In genomic region chr20:62067547-62068260, GRCh38 we compare ENCODE assay signal across 10 cellular contexts. TPM values are rescaled to one million over a fixed set of nuclear protein-coding genes. Genes with fewer than 3 reads are reported as not detected.
DNase-seq lines count a peak whose midpoint lies in the region; ATAC-seq and TF ChIP-seq lines count a peak whose summit lies in the region.
"Had no signal": no experiment of that assay in that cellular context is flagged by ENCODE, and none has a peak within 500 bp of the region (broad histone marks: within the 10 kb centered on the region; RNA-seq: fewer than 3 reads in every experiment).

No MANE protein-coding gene starts in this region.

- no peak overlapping the region for H3K27ac Mint-ChIP-seq in stimulated activated naive CD8-positive, alpha-beta T cell treated with anti-CD3 and anti-CD28 coated beads, Interleukin-15, Interleukin-2, amounts not matched to agents 100 ng/mL and 50 ng/mL, for 24 hours
- H3K27ac Mint-ChIP-seq in activated T-helper 17 cell treated with anti-CD3 and anti-CD28 coated beads, Interleukin-2, amount 50 U/mL, for 72 hours = no peak overlapping the region

- ATAC-seq in stimulated activated naive CD8-positive, alpha-beta T cell treated with anti-CD3 and anti-CD28 coated beads, Interleukin-15, Interleukin-2, amounts not matched to agents 100 U/mL and 50 U/mL, for 24 hours = no peak
- ATAC-seq in activated T-helper 17 cell treated with anti-CD3 and anti-CD28 coated beads, Interleukin-2, amount 50 U/mL, for 72 hours (replicated peaks) = no peak
- no peak for ATAC-seq in right lobe of liver

- H3K4me3 ChIP-seq in right lobe of liver (no peak overlapping the region), thyroid gland (replicated peaks in 1 of 3) (no peak overlapping the region), ascending aorta (no peak overlapping the region)

- H3K4me1 ChIP-seq in right lobe of liver (peaks cover 0 to 23% (median 5%) of the 10 kb centered on the region in 4 donors), thyroid gland (peaks cover 19 to 25% of the 10 kb centered on the region in 2 donors), ascending aorta (peaks cover 4 to 20% of the 10 kb centered on the region in 2 donors)

- H3K27ac ChIP-seq in right lobe of liver (peak overlapping the region in 1 of 3 donors; percentile 85), thyroid gland (peak overlapping the region in 1 of 3 donors; percentile 81), ascending aorta (peak overlapping the region in 1 of 2 donors; percentile 89)

- H3K27me3 ChIP-seq in right lobe of liver (no peaks in the 10 kb centered on the region), thyroid gland (no peaks in the 10 kb centered on the region), ascending aorta (no peaks in the 10 kb centered on the region)

- TF ChIP-seq POLR2A in right lobe of liver (IDR thresholded peaks at IDR 0.05) (no peak), thyroid gland (IDR thresholded peaks at IDR 0.05) (no peak)

- H3K4me3 Mint-ChIP-seq in stimulated activated naive CD8-positive, alpha-beta T cell treated with anti-CD3 and anti-CD28 coated beads, Interleukin-15, Interleukin-2, amounts not matched to agents 100 ng/mL and 50 ng/mL, for 24 hours = peak overlapping the region; percentile 86
- H3K4me3 Mint-ChIP-seq in activated T-helper 17 cell treated with anti-CD3 and anti-CD28 coated beads, Interleukin-2, amount 50 U/mL, for 72 hours = peak overlapping the region; percentile 83

- WGBS in right lobe of liver (ENCODE audit: insufficient coverage, low coverage, low lambda C conversion rate, missing lambda C conversion rate) = 54% methylated on average over 6 of the region's 18 CpGs
- WGBS in thyroid gland, 2 donors = 66 to 72% methylated on average over 13 to 18 of the region's 18 CpGs

- intact Hi-C loops in right lobe of liver (cut with DNase I) (loop anchor here in 1 of 2 donors (5.0 kb wide), 1 partner anchor 70 kb away; no protein-coding TSS in a partner anchor), thyroid gland (cut with DNase I) (loop anchor here (5.0 kb wide), 2 partner anchors 55 to 75 kb away; partner anchors contain the start of genes LSM14B, PSMA7 and SS18L1), ascending aorta (cut with DNase I) (loop anchor here (5.0 to 10.0 kb wide), 6 partner anchors 55 to 860 kb away; partner anchors contain the start of genes CABLES2, DIDO1, MRGBP and OSBPL2)

- no peaks in the 10 kb centered on the region for H3K9me3 ChIP-seq in right lobe of liver
- H3K9me3 ChIP-seq in thyroid gland = no peaks in the 10 kb centered on the region
- H3K9me3 ChIP-seq in ascending aorta = no peaks in the 10 kb centered on the region

- H3K4me1 Mint-ChIP-seq in stimulated activated naive CD8-positive, alpha-beta T cell treated with anti-CD3 and anti-CD28 coated beads, Interleukin-15, Interleukin-2, amounts not matched to agents 100 ng/mL and 50 ng/mL, for 24 hours (ENCODE audit: low read depth) = peaks cover 36% of the 10 kb centered on the region
- peaks cover 12% of the 10 kb centered on the region for H3K4me1 Mint-ChIP-seq in activated T-helper 17 cell treated with anti-CD3 and anti-CD28 coated beads, Interleukin-2, amount 50 U/mL, for 72 hours

- H3K9me3 Mint-ChIP-seq in stimulated activated naive CD8-positive, alpha-beta T cell treated with anti-CD3 and anti-CD28 coated beads, Interleukin-15, Interleukin-2, amounts not matched to agents 100 ng/mL and 50 ng/mL, for 24 hours = peaks cover under 1% of the 10 kb centered on the region
- no peaks in the 10 kb centered on the region for H3K9me3 Mint-ChIP-seq in activated T-helper 17 cell treated with anti-CD3 and anti-CD28 coated beads, Interleukin-2, amount 50 U/mL, for 72 hours

- H3K36me3 ChIP-seq in right lobe of liver (no peaks in the 10 kb centered on the region), thyroid gland (no peaks in the 10 kb centered on the region), ascending aorta (no peaks in the 10 kb centered on the region)

- H3K36me3 Mint-ChIP-seq in stimulated activated naive CD8-positive, alpha-beta T cell treated with anti-CD3 and anti-CD28 coated beads, Interleukin-15, Interleukin-2, amounts not matched to agents 100 ng/mL and 50 ng/mL, for 24 hours (ENCODE audit: low read depth) = peaks cover 6% of the 10 kb centered on the region
- H3K36me3 Mint-ChIP-seq in activated T-helper 17 cell treated with anti-CD3 and anti-CD28 coated beads, Interleukin-2, amount 50 U/mL, for 72 hours (ENCODE audit: low read depth) = peaks cover 11% of the 10 kb centered on the region

- DNase-seq in stimulated activated naive CD8-positive, alpha-beta T cell treated with anti-CD3 and anti-CD28 coated beads, Interleukin-15, Interleukin-2, amounts not matched to agents 100 U/mL and 50 U/mL, for 24 hours = no peak
- peak in 2 of 3 donors; percentile 45 to 55 for DNase-seq in right lobe of liver
- no peak for DNase-seq in hepatic stellate cell (ENCODE audit: low spot score)
- DNase-seq in NCI-H2029 treated with DMSO at 0.1 percent for 48 hours (lab: John Stamatoyannopoulos, UW) = no peak
- no peak for DNase-seq in thyroid gland
- DNase-seq in ascending aorta (ENCODE audit: low spot score in 2 of 2) = no peak
- DNase-seq: activated gamma-delta T cell treated with Interleukin-2 at 50 U/mL for 16 hours, NCI-H446 treated with DMSO at 0.1 percent for 48 hours had no signal

- no peaks in the 10 kb centered on the region for H3K27me3 Mint-ChIP-seq in stimulated activated naive CD8-positive, alpha-beta T cell treated with anti-CD3 and anti-CD28 coated beads, Interleukin-15, Interleukin-2, amounts not matched to agents 100 ng/mL and 50 ng/mL, for 24 hours
- H3K27me3 Mint-ChIP-seq in activated T-helper 17 cell treated with anti-CD3 and anti-CD28 coated beads, Interleukin-2, amount 50 U/mL, for 72 hours = peaks cover 2% of the 10 kb centered on the region

- TF ChIP-seq CTCF in right lobe of liver (IDR thresholded peaks at IDR 0.05) (no peak), thyroid gland (IDR thresholded peaks at IDR 0.05) (no peak), ascending aorta (IDR thresholded peaks at IDR 0.05) (no peak)

RNA-seq across cellular contexts. Expression of gene TAF4, which starts 2.0 kb away (rescaled TPM):
- total RNA-seq in activated T-helper 17 cell treated with anti-CD3 and anti-CD28 coated beads, Interleukin-2, amount 50 U/mL, for 72 hours = 10 to 100 TPM; 13.4 to 14.5 TPM
- total RNA-seq in right lobe of liver (10 to 100 TPM in 4 of 6 experiments, 1 to 10 TPM in 2; 9.0 to 13.0 (median 11.3) TPM), thyroid gland (10 to 100 TPM; 13.9 to 22.0 (median 18.6) TPM), ascending aorta (166 TPM)

RNA-seq across cellular contexts. Expression of gene LSM14B, which starts 54.6 kb away (rescaled TPM):
- total RNA-seq in activated T-helper 17 cell treated with anti-CD3 and anti-CD28 coated beads, Interleukin-2, amount 50 U/mL, for 72 hours = 10 to 100 TPM; 25.1 to 29.8 TPM
- 10 to 100 TPM in 5 of 6 experiments, 1 to 10 TPM in 1; 9.5 to 19.8 (median 14.2) TPM for total RNA-seq in right lobe of liver
- 10 to 100 TPM; 25.3 to 27.9 (median 25.6) TPM for total RNA-seq in thyroid gland
- total RNA-seq in ascending aorta = 27.6 TPM

Comparison
In these comparisons a context has a peak if more than half of its experiments do, and no peak if none do; other contexts are left out.
1. DNase-seq: peak in right lobe of liver (2 of 3); none in stimulated activated naive CD8-positive, alpha-beta T cell treated with anti-CD3 and anti-CD28 coated beads, Interleukin-15, Interleukin-2, amounts not matched to agents 100 U/mL and 50 U/mL, for 24 hours (single experiment), hepatic stellate cell (single experiment), NCI-H2029 treated with DMSO at 0.1 percent for 48 hours (single experiment), thyroid gland (0 of 2) and ascending aorta (0 of 2).